In the genomic region with DNA sequence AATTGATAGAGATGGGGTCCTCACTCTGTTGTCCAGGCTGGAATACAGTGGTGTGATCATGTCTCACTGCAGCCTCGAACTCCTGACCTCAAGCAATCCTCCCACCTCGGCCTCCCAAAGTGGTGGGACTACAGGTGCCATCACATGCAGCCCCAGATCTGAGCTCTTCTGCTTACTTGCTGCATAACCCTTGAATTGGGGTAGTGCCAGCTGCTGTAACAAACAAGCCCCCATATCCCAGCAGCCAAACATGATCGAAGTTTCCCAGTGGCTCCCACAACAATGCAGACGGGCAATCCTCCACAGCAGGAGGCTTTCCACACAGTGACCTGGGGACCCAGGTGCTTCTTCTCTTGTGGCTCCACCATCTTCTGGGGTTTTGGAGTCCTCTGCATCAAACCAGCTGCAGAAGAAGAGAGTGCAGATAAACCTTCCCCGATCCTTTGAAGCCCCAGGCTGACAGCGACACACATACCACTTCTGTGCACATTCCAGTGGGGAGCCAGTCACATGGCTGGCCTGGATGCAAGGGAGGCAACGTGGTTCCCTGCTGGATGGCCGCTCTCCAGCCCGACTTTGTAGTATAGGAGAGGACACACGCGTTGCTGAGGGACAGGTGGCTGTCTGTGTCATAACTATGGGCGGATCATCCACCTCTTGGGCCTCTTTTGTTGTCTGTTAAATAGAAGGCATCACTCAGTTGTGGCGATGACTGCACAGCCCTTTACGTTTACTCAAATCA, we compare ENCODE assay signal across 19 cellular contexts. TPM values are rescaled to one million over a fixed set of nuclear protein-coding genes. Genes with fewer than 3 reads are reported as not detected.
DNase-seq lines count a peak whose midpoint lies in the region; ATAC-seq lines count a peak whose summit lies in the region.
"Had no signal": no experiment of that assay in that cellular context is flagged by ENCODE, and none has a peak within 500 bp of the region (broad histone marks: within the 10 kb centered on the region; RNA-seq: fewer than 3 reads in every experiment).

No MANE protein-coding gene starts in this region.

- no peak overlapping the region for H3K27ac ChIP-seq in CD8-positive, alpha-beta memory T cell (ENCODE audit: low read depth, low read length)
- H3K27ac ChIP-seq: ascending aorta, colonic mucosa, PC-9, sigmoid colon, transverse colon, VCaP had no signal

- no peaks in the 10 kb centered on the region for H3K36me3 ChIP-seq in CD8-positive, alpha-beta memory T cell (ENCODE audit: insufficient read depth, low read length)
- H3K36me3 ChIP-seq: ascending aorta, colonic mucosa, sigmoid colon, transverse colon had no signal

- DNase-seq in T-helper 1 cell, result no peak
- no peak for DNase-seq in CD8-positive, alpha-beta memory T cell
- no peak for DNase-seq in activated naive CD8-positive, alpha-beta T cell treated with anti-CD3 and anti-CD28 coated beads for 36 hours
- peak in 2 of 10 donors; percentile 35 to 36 for DNase-seq in naive thymus-derived CD8-positive, alpha-beta T cell
- DNase-seq in OCI-M1 (lab: John Stamatoyannopoulos, UW), result no peak
- no peak for DNase-seq in SK-N-DZ (ENCODE audit: low spot score)
- no peak for DNase-seq in GM19240 (ENCODE audit: insufficient read length, low spot score)
- DNase-seq: Caco-2, colonic mucosa, GF-D8, mesendoderm, NCI-H2081, NCI-H69, PC-9, sigmoid colon had no signal

- H3K9me3 Mint-ChIP-seq in T-helper 1 cell treated with Interleukin-12 subunit alpha and Interleukin-12 subunit beta and Interleukin-4 antibody, amounts not matched to agents 30 μg/mL and 1 μg/mL, for 36 hours, result peaks cover 4% of the 10 kb centered on the region
- H3K9me3 Mint-ChIP-seq in CD8-positive, alpha-beta memory T cell, result no peaks in the 10 kb centered on the region
- H3K9me3 Mint-ChIP-seq in activated naive CD8-positive, alpha-beta T cell treated with anti-CD3 and anti-CD28 coated beads for 36 hours, result no peaks in the 10 kb centered on the region
- no peaks in the 10 kb centered on the region for H3K9me3 Mint-ChIP-seq in naive thymus-derived CD8-positive, alpha-beta T cell

- no peaks in the 10 kb centered on the region for H3K27me3 Mint-ChIP-seq in T-helper 1 cell treated with Interleukin-12 subunit alpha and Interleukin-12 subunit beta and Interleukin-4 antibody, amounts not matched to agents 30 μg/mL and 1 μg/mL, for 36 hours (ENCODE audit: low read depth)
- H3K27me3 Mint-ChIP-seq in CD8-positive, alpha-beta memory T cell, result no peaks in the 10 kb centered on the region
- H3K27me3 Mint-ChIP-seq in activated naive CD8-positive, alpha-beta T cell treated with anti-CD3 and anti-CD28 coated beads for 36 hours, result no peaks in the 10 kb centered on the region
- H3K27me3 Mint-ChIP-seq in naive thymus-derived CD8-positive, alpha-beta T cell, result no peaks in the 10 kb centered on the region

- peak overlapping the region; percentile 23 for H3K4me3 Mint-ChIP-seq in T-helper 1 cell treated with Interleukin-12 subunit alpha and Interleukin-12 subunit beta and Interleukin-4 antibody, amounts not matched to agents 30 μg/mL and 1 μg/mL, for 36 hours
- peak overlapping the region in 4 of 7 donors; percentile 29 to 70 (median 52) for H3K4me3 Mint-ChIP-seq in CD8-positive, alpha-beta memory T cell
- H3K4me3 Mint-ChIP-seq in activated naive CD8-positive, alpha-beta T cell treated with anti-CD3 and anti-CD28 coated beads for 36 hours, result no peak overlapping the region
- peak overlapping the region in 8 of 10 donors; percentile 45 to 76 (median 68) for H3K4me3 Mint-ChIP-seq in naive thymus-derived CD8-positive, alpha-beta T cell

- H3K27me3 ChIP-seq in CD8-positive, alpha-beta memory T cell (ENCODE audit: insufficient read depth, low read length, poor library complexity, severe bottlenecking), result no peaks in the 10 kb centered on the region
- H3K27me3 ChIP-seq: ascending aorta, colonic mucosa, sigmoid colon, transverse colon had no signal

- POLR2A ChIA-PET in CD8-positive, alpha-beta memory T cell (lab: Charles Lee), result interaction anchor here (3.3 kb wide), 1 partner anchor 16 kb away, joined by 24 read pairs; the partner anchor contains the start of gene SBK1
- POLR2A ChIA-PET in naive thymus-derived CD8-positive, alpha-beta T cell (lab: Charles Lee), result interaction anchor here (0.8 to 31.4 kb wide), 2 partner anchors 20 to 46 kb away, joined by 8 to 888 read pairs; partner anchors contain the start of gene SBK1

- peak overlapping the region; percentile 24 for H3K4me3 ChIP-seq in CD8-positive, alpha-beta memory T cell (ENCODE audit: low read length)
- H3K4me3 ChIP-seq: ascending aorta, colonic mucosa, PC-9, sigmoid colon, transverse colon had no signal

- peaks cover 52% of the 10 kb centered on the region for H3K4me1 ChIP-seq in CD8-positive, alpha-beta memory T cell (ENCODE audit: insufficient read depth, low read length)
- H3K4me1 ChIP-seq: ascending aorta, Caco-2, colonic mucosa, sigmoid colon, transverse colon had no signal

- H3K36me3 Mint-ChIP-seq in T-helper 1 cell treated with Interleukin-12 subunit alpha and Interleukin-12 subunit beta and Interleukin-4 antibody, amounts not matched to agents 30 μg/mL and 1 μg/mL, for 36 hours (ENCODE audit: low read depth), result peaks cover 6% of the 10 kb centered on the region
- peaks cover 20 to 30% (median 21%) of the 10 kb centered on the region in 3 donors for H3K36me3 Mint-ChIP-seq in CD8-positive, alpha-beta memory T cell
- peaks cover 26% of the 10 kb centered on the region for H3K36me3 Mint-ChIP-seq in activated naive CD8-positive, alpha-beta T cell treated with anti-CD3 and anti-CD28 coated beads for 36 hours
- H3K36me3 Mint-ChIP-seq in naive thymus-derived CD8-positive, alpha-beta T cell, result peaks cover 0 to 21% (median 9%) of the 10 kb centered on the region in 3 donors

- peak overlapping the region; percentile 78 for H3K27ac Mint-ChIP-seq in T-helper 1 cell treated with Interleukin-12 subunit alpha and Interleukin-12 subunit beta and Interleukin-4 antibody, amounts not matched to agents 30 μg/mL and 1 μg/mL, for 36 hours
- H3K27ac Mint-ChIP-seq in CD8-positive, alpha-beta memory T cell, result peak overlapping the region; percentile 94 to 98 (median 96)
- H3K27ac Mint-ChIP-seq in activated naive CD8-positive, alpha-beta T cell treated with anti-CD3 and anti-CD28 coated beads for 36 hours, result peak overlapping the region; percentile 70
- peak overlapping the region; percentile 95 to 99 (median 98) for H3K27ac Mint-ChIP-seq in naive thymus-derived CD8-positive, alpha-beta T cell

- ATAC-seq in naive thymus-derived CD8-positive, alpha-beta T cell, result peak in 1 of 2 donors; percentile 11

- CTCF ChIA-PET in CD8-positive, alpha-beta memory T cell (lab: Charles Lee), result interaction anchor here (1.1 to 15.0 kb wide), 7 partner anchors 10 to 172 kb away, joined by 3 to 210 read pairs (median 5); no protein-coding TSS in a partner anchor

- no peaks in the 10 kb centered on the region for H3K9me3 ChIP-seq in CD8-positive, alpha-beta memory T cell (ENCODE audit: low read length)
- H3K9me3 ChIP-seq: ascending aorta, Caco-2, colonic mucosa, sigmoid colon, transverse colon had no signal

- H3K4me1 Mint-ChIP-seq in T-helper 1 cell treated with Interleukin-12 subunit alpha and Interleukin-12 subunit beta and Interleukin-4 antibody, amounts not matched to agents 30 μg/mL and 1 μg/mL, for 36 hours (ENCODE audit: low read depth), result peaks cover 25% of the 10 kb centered on the region
- peaks cover 69 to 83% (median 71%) of the 10 kb centered on the region in 3 donors for H3K4me1 Mint-ChIP-seq in CD8-positive, alpha-beta memory T cell
- H3K4me1 Mint-ChIP-seq in activated naive CD8-positive, alpha-beta T cell treated with anti-CD3 and anti-CD28 coated beads for 36 hours, result peaks cover 49% of the 10 kb centered on the region
- peaks cover 46 to 84% (median 75%) of the 10 kb centered on the region in 4 donors for H3K4me1 Mint-ChIP-seq in naive thymus-derived CD8-positive, alpha-beta T cell

RNA-seq across cellular contexts. Expression of gene SBK1, which starts 16.6 kb away (rescaled TPM):
- 1 to 10 TPM; 3.9 to 4.1 TPM for total RNA-seq in CD8-positive, alpha-beta memory T cell
- 20.3 TPM for polyA plus RNA-seq in CD8-positive, alpha-beta memory T cell
- 1 to 10 TPM; 8.5 to 9.7 TPM for total RNA-seq in activated naive CD8-positive, alpha-beta T cell treated with anti-CD3 and anti-CD28 coated beads for 36 hours
- total RNA-seq in naive thymus-derived CD8-positive, alpha-beta T cell, result 10 to 100 TPM; 20.6 to 21.3 TPM
- polyA plus RNA-seq in naive thymus-derived CD8-positive, alpha-beta T cell, result 10 to 100 TPM in 1 of 3 donors, 1 to 10 TPM in 2; 5.7 to 19.9 (median 7.4) TPM
- polyA plus RNA-seq in SK-N-DZ (2014; cell fraction: cytosol; rRNA removed), result 13.6 and 17.3 TPM in 2 replicates
- polyA plus RNA-seq in SK-N-DZ (2014; cell fraction: nucleus; rRNA removed), result 9.5 and 26.0 TPM in 2 replicates
- total RNA-seq: ascending aorta had no signal

RNA-seq across cellular contexts. Expression of gene NPIPB6, which starts 54.3 kb away (rescaled TPM):
- 1 to 10 TPM in 1 of 2 experiments, not detected in 1; 1.1 TPM for total RNA-seq in CD8-positive, alpha-beta memory T cell
- polyA plus RNA-seq in CD8-positive, alpha-beta memory T cell, result 0.28 TPM
- not detected for total RNA-seq in activated naive CD8-positive, alpha-beta T cell treated with anti-CD3 and anti-CD28 coated beads for 36 hours
- 1 to 10 TPM; 6.1 to 6.9 TPM for total RNA-seq in naive thymus-derived CD8-positive, alpha-beta T cell
- under 1 TPM in 1 of 3 donors, not detected in 2; 0.35 TPM for polyA plus RNA-seq in naive thymus-derived CD8-positive, alpha-beta T cell
- polyA plus RNA-seq in SK-N-DZ (2014; cell fraction: cytosol; rRNA removed), result not detected in 2 replicates
- polyA plus RNA-seq in SK-N-DZ (2014; cell fraction: nucleus; rRNA removed), result 0.30 TPM in 1 of 2 replicates, not detected in the other
